Comparison of ENCODE assay signal across 15 cellular contexts in the genomic region with DNA sequence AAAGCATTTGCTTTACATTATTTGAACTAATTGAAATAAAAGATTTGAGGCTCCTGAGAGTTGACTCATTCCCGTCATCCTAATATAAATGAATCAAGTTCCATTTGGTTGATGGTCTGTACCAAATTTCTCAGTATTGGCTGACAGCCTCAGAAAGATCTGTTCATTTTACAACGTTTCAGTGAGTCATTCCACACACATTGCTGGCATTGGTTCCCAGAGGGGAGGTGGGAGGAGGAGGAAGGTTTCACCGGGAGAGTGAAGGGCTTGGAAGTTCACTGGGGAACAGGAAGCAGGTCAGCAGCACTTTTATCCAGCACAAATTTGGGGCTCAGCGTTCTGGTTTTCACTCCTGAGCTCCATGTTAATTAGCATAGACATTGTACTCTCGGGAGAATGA.
DNase-seq lines count a peak whose midpoint lies in the region; ATAC-seq and TF ChIP-seq lines count a peak whose summit lies in the region.
"Had no signal": no experiment of that assay in that cellular context is flagged by ENCODE, and none has a peak within 500 bp of the region (broad histone marks: within the 10 kb centered on the region; RNA-seq: fewer than 3 reads in every experiment).

No MANE protein-coding gene starts in this region.

- no peak overlapping the region for H3T11ph ChIP-seq in H9 (ENCODE audit: low read length)

- no peak overlapping the region for H3K4ac ChIP-seq in H9 (ENCODE audit: low read depth, low read length)

- no peak overlapping the region for H2AFZ ChIP-seq in H9 (ENCODE audit: low read length)

- POLR2A ChIA-PET in CD8-positive, alpha-beta memory T cell (lab: Charles Lee): no interaction called here

- no peaks in the 10 kb centered on the region for H4K20me1 ChIP-seq in H9 (ENCODE audit: control insufficient read depth, insufficient read depth, insufficient read length)

- H4K8ac ChIP-seq in H9 (replicated peaks; ENCODE audit: insufficient read length, low read depth, low read length): no peak overlapping the region

- H3K36me3 Mint-ChIP-seq in H9 (ENCODE audit: insufficient read depth in 1 of 3, low read depth in 3 of 3): peaks cover 0 to 5% (median 5%) of the 10 kb centered on the region in 3 experiments; a peak in 2 of 7 replicates
- H3K36me3 Mint-ChIP-seq in brain: no peaks in the 10 kb centered on the region
- H3K36me3 Mint-ChIP-seq in CD8-positive, alpha-beta memory T cell: no peaks in the 10 kb centered on the region

- no peak overlapping the region for H2BK15ac ChIP-seq in H9 (ENCODE audit: low read depth, low read length)

- H4K5ac ChIP-seq in H9 (ENCODE audit: insufficient read length, low read depth, low read length): no peak overlapping the region

- H2BK20ac ChIP-seq in H9 (ENCODE audit: low read depth, low read length, poor library complexity, severe bottlenecking): no peak overlapping the region

- no peak overlapping the region for H2BK5ac ChIP-seq in H9 (ENCODE audit: insufficient read length, low read length)

- no peaks in the 10 kb centered on the region for H3K9me3 ChIP-seq in H9 (ENCODE audit: control insufficient read depth, low read depth, low read length)
- H3K9me3 ChIP-seq in right cardiac atrium (ENCODE audit: control insufficient read depth, low read length): no peaks in the 10 kb centered on the region
- no peaks in the 10 kb centered on the region for H3K9me3 ChIP-seq in CD8-positive, alpha-beta memory T cell (ENCODE audit: low read length)
- H3K9me3 ChIP-seq: A549, upper lobe of right lung had no signal

- no peak overlapping the region for H3K56ac ChIP-seq in H9 (ENCODE audit: insufficient read length, low read depth, low read length)

- intact Hi-C loops in right cardiac atrium (cut with DNase I): no loop called here

- H3K23ac ChIP-seq in H9 (ENCODE audit: insufficient read length, low read depth, low read length): no peak overlapping the region

- no peaks in the 10 kb centered on the region for H3K36me3 ChIP-seq in CD8-positive, alpha-beta memory T cell (ENCODE audit: insufficient read depth, low read length)
- H3K36me3 ChIP-seq: upper lobe of right lung had no signal

- H3K27me3 Mint-ChIP-seq in H9 (ENCODE audit: low read depth): no peaks in the 10 kb centered on the region
- peaks cover 4% of the 10 kb centered on the region for H3K27me3 Mint-ChIP-seq in brain
- H3K27me3 Mint-ChIP-seq in CD8-positive, alpha-beta memory T cell: no peaks in the 10 kb centered on the region

- H3K4me1 ChIP-seq in H9 (ENCODE audit: insufficient read depth, low read length) (0 out of 2 replicates have a peak, but pooled peaks cover 2% of the 10 kb centered on the region), right cardiac atrium (ENCODE audit: control insufficient read depth, insufficient read depth, low read length) (no peaks in the 10 kb centered on the region)
- H3K4me1 ChIP-seq in CD8-positive, alpha-beta memory T cell (ENCODE audit: insufficient read depth, low read length): no peaks in the 10 kb centered on the region
- H3K4me1 ChIP-seq: A549, upper lobe of right lung had no signal

- H3K4me3 ChIP-seq in right cardiac atrium (ENCODE audit: low read length): no peak overlapping the region
- H3K4me3 ChIP-seq in CD8-positive, alpha-beta memory T cell (ENCODE audit: low read length): no peak overlapping the region
- H3K4me3 ChIP-seq: A549, upper lobe of right lung had no signal

- CTCF ChIA-PET in CD8-positive, alpha-beta memory T cell (lab: Charles Lee): no interaction called here

- ATAC-seq in right cardiac atrium: no peak
- ATAC-seq: A549, left ventricle myocardium superior, PC-3, upper lobe of right lung had no signal

- H4K91ac ChIP-seq in H9 (ENCODE audit: insufficient read length, low read depth, low read length): no peak overlapping the region

- H3K79me1 ChIP-seq in H9 (ENCODE audit: insufficient read depth, low read depth, low read length, poor library complexity, severe bottlenecking): no peaks in the 10 kb centered on the region

- H3K4me1 Mint-ChIP-seq in H9: peaks cover 14 to 16% of the 10 kb centered on the region in 2 experiments
- peaks cover 12% of the 10 kb centered on the region for H3K4me1 Mint-ChIP-seq in brain
- H3K4me1 Mint-ChIP-seq in CD8-positive, alpha-beta memory T cell: no peaks in the 10 kb centered on the region

- no CpG with 5 or more reads among the region's 5 CpGs for WGBS in H9 (ENCODE audit: extremely low coverage, insufficient read length, low lambda C conversion rate)
- 33% methylated on average over 5 of the region's 5 CpGs for WGBS in right cardiac atrium

- H2AK5ac ChIP-seq in H9 (ENCODE audit: insufficient read length, low read length): no peak overlapping the region

- peak; percentile 1 for DNase-seq in A172 (ENCODE audit: low spot score)
- no peak for DNase-seq in H9
- DNase-seq in iris pigment epithelial cell (ENCODE audit: low read depth): peak; percentile 65
- no peak for DNase-seq in right cardiac atrium
- DNase-seq in cerebellar cortex (ENCODE audit: low spot score): no peak
- no peak for DNase-seq in NCI-H1105 (lab: John Stamatoyannopoulos, UW)
- no peak for DNase-seq in CD8-positive, alpha-beta memory T cell
- DNase-seq: activated naive CD4-positive, alpha-beta T cell treated with anti-CD3 and anti-CD28 coated beads for 36 hours; dermis blood vessel endothelial cell; left ventricle myocardium superior; PC-3; T-helper 2 cell; upper lobe of right lung had no signal

- no peak overlapping the region for H3K9ac ChIP-seq in H9 (ENCODE audit: extremely low read depth, insufficient read length, low read length)

- no peak overlapping the region for H3K4me2 ChIP-seq in H9 (ENCODE audit: insufficient read depth, insufficient read length, low read length)
- H3K4me2 ChIP-seq: A549 had no signal

- H3K79me2 ChIP-seq in H9 (ENCODE audit: insufficient read depth, low read length): no peaks in the 10 kb centered on the region

- no peak overlapping the region for H3K18ac ChIP-seq in H9 (ENCODE audit: insufficient read length, low read depth, low read length)

- H3K27ac ChIP-seq in H9 (ENCODE audit: insufficient read length, low read depth, low read length): no peak overlapping the region
- no peak overlapping the region for H3K27ac ChIP-seq in right cardiac atrium (ENCODE audit: low read length)
- H3K27ac ChIP-seq in CD8-positive, alpha-beta memory T cell (ENCODE audit: low read depth, low read length): no peak overlapping the region
- H3K27ac ChIP-seq: A549, upper lobe of right lung had no signal

- H3K4me3 Mint-ChIP-seq in H9: no peak overlapping the region
- H3K4me3 Mint-ChIP-seq in brain: peak overlapping the region in 4 of 5 experiments; percentile 2 to 36 (median 24)
- H3K4me3 Mint-ChIP-seq in CD8-positive, alpha-beta memory T cell: no peak overlapping the region
- H3K4me3 Mint-ChIP-seq: activated naive CD4-positive, alpha-beta T cell treated with anti-CD3 and anti-CD28 coated beads for 36 hours had no signal

- H3K14ac ChIP-seq in H9 (ENCODE audit: insufficient read depth, low read length): no peak overlapping the region

- H3K27me3 ChIP-seq in H9 (ENCODE audit: insufficient read depth, low read length): no peaks in the 10 kb centered on the region
- no peaks in the 10 kb centered on the region for H3K27me3 ChIP-seq in right cardiac atrium (ENCODE audit: control insufficient read depth, insufficient read depth)
- no peaks in the 10 kb centered on the region for H3K27me3 ChIP-seq in CD8-positive, alpha-beta memory T cell (ENCODE audit: insufficient read depth, low read length, poor library complexity, severe bottlenecking)
- H3K27me3 ChIP-seq: upper lobe of right lung had no signal

- TF ChIP-seq CTCF in H9 (conservative IDR thresholded peaks at IDR 0.05) (no peak), brain (conservative IDR thresholded peaks at IDR 0.05) (no peak)

- H3K9me3 Mint-ChIP-seq in H9 (no peaks in the 10 kb centered on the region), brain (no peaks in the 10 kb centered on the region)
- peaks cover 2 to 11% (median 3%) of the 10 kb centered on the region in 5 donors for H3K9me3 Mint-ChIP-seq in CD8-positive, alpha-beta memory T cell

- no peaks in the 10 kb centered on the region for H3K23me2 ChIP-seq in H9 (ENCODE audit: insufficient read length, low read depth, low read length, poor library complexity, severe bottlenecking)

- H3K27ac Mint-ChIP-seq in H9: peak overlapping the region in 2 of 3 experiments; percentile 1 to 15; a peak in 2 of 7 replicates
- peak overlapping the region in 3 of 5 experiments; percentile 20 to 64 (median 44) for H3K27ac Mint-ChIP-seq in brain
- H3K27ac Mint-ChIP-seq in CD8-positive, alpha-beta memory T cell: no peak overlapping the region
- H3K27ac Mint-ChIP-seq: activated naive CD4-positive, alpha-beta T cell treated with anti-CD3 and anti-CD28 coated beads for 36 hours had no signal

- H2BK120ac ChIP-seq in H9 (ENCODE audit: low read depth, low read length, poor library complexity, severe bottlenecking): no peak overlapping the region

- no peak overlapping the region for H2BK12ac ChIP-seq in H9 (ENCODE audit: insufficient read length, low read depth, low read length)

Comparison
In these comparisons a context has a peak if more than half of its experiments do, and no peak if none do; other contexts are left out.
1. DNase-seq: peak in A172 (single experiment) and iris pigment epithelial cell (single experiment); none in H9 (single experiment), right cardiac atrium (0 of 3), cerebellar cortex (single experiment), NCI-H1105 (single experiment) and CD8-positive, alpha-beta memory T cell (0 of 5).
2. H3K27ac Mint-ChIP-seq: peak in H9 (2 of 3) and brain (3 of 5); none in CD8-positive, alpha-beta memory T cell (0 of 8).
3. H3K4me3 Mint-ChIP-seq: peak in brain (4 of 5); none in H9 (0 of 2) and CD8-positive, alpha-beta memory T cell (0 of 7).